23 cellular contexts compared by ENCODE assay signal in the genomic region with DNA sequence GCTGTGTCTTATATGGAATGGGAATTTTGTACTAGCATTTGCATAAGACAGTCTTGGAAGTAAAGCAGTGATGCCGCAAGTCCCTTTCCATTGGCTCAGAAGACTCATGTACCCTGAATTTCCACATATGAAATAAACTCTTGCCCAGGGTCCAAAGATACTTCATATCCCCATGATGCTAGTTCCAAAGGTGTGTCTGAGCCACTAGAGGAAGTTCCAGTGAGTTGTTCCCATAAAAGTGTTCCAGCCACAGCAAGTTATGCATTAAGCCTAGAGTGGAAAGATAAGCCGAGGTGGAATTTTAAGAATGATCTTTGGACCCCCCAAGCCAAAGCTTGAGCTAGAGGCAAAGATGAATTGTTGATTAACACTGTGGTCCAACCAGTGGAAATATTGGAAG.
"Had no signal": no experiment of that assay in that cellular context is flagged by ENCODE, and none has a peak within 500 bp of the region (broad histone marks: within the 10 kb centered on the region; RNA-seq: fewer than 3 reads in every experiment).

No MANE protein-coding gene starts in this region.

- H3K27ac ChIP-seq: coronary artery, esophagus squamous epithelium, gastrocnemius medialis, heart right ventricle, left lung, lower lobe of right lung had no signal

- H3K4me3 ChIP-seq: coronary artery, esophagus squamous epithelium, gastrocnemius medialis, heart right ventricle, left lung, lower lobe of right lung had no signal

- H3K9me3 ChIP-seq: gastrocnemius medialis had no signal

- H3K36me3 ChIP-seq: gastrocnemius medialis had no signal

- ATAC-seq: effector memory CD8-positive, alpha-beta T cell; esophagus mucosa; gastrocnemius medialis; heart right ventricle; left lung; left ventricle myocardium superior; lower lobe of right lung had no signal

- H3K4me1 ChIP-seq: esophagus squamous epithelium, gastrocnemius medialis, heart right ventricle, left lung, lower lobe of right lung had no signal

- H3K4me3 Mint-ChIP-seq: central memory CD8-positive, alpha-beta T cell; effector memory CD8-positive, alpha-beta T cell; mesothelial cell of epicardium had no signal

- H3K9me3 Mint-ChIP-seq: effector memory CD8-positive, alpha-beta T cell had no signal

- H3K4me1 Mint-ChIP-seq: central memory CD8-positive, alpha-beta T cell; mesothelial cell of epicardium had no signal

- FAIRE-seq: endothelial cell of umbilical vein, islet of Langerhans, keratinocyte had no signal

- H3K27me3 ChIP-seq: esophagus squamous epithelium, gastrocnemius medialis, heart right ventricle, left lung had no signal

- DNase-seq: cerebellar nuclear complex; effector CD8-positive, alpha-beta T cell; effector memory CD8-positive, alpha-beta T cell; esophagus squamous epithelium; foreskin fibroblast; foreskin melanocyte; gastrocnemius medialis; glutamatergic neuron; head of caudate nucleus; heart right ventricle; hypothalamus; kidney glomerular epithelial cell; left lung; left ventricle myocardium superior; lower lobe of right lung; mesenchymal stem cell had no signal

- H3K27ac Mint-ChIP-seq: effector memory CD8-positive, alpha-beta T cell; mesothelial cell of epicardium had no signal

- H3K36me3 Mint-ChIP-seq: mesothelial cell of epicardium had no signal
